19 cellular contexts compared by ENCODE assay signal in genomic region chr17:78101542-78101941, GRCh38. TPM values are rescaled to one million over a fixed set of nuclear protein-coding genes. Genes with fewer than 3 reads are reported as not detected.
DNase-seq lines count a peak whose midpoint lies in the region; ATAC-seq and TF ChIP-seq lines count a peak whose summit lies in the region.
"Had no signal": no experiment of that assay in that cellular context is flagged by ENCODE, and none has a peak within 500 bp of the region (broad histone marks: within the 10 kb centered on the region; RNA-seq: fewer than 3 reads in every experiment).

No MANE protein-coding gene starts in this region.

- H3K36me3 ChIP-seq in CD8-positive, alpha-beta T cell (ENCODE audit: insufficient read depth, low read length) = peaks cover 79% of the 10 kb centered on the region
- H3K36me3 ChIP-seq in CD8-positive, alpha-beta memory T cell (ENCODE audit: insufficient read depth, low read length) = peaks cover 59% of the 10 kb centered on the region

- CTCF ChIA-PET in CD8-positive, alpha-beta T cell (lab: Charles Lee) = no interaction called here
- CTCF ChIA-PET in CD8-positive, alpha-beta memory T cell (lab: Charles Lee) = no interaction called here

- TF ChIP-seq CTCF in CD8-positive, alpha-beta T cell (IDR thresholded peaks at IDR 0.05) = no peak
- TF ChIP-seq CTCF in neural crest cell (conservative IDR thresholded peaks at IDR 0.05) = no peak

- H3K4me3 Mint-ChIP-seq in T-helper 2 cell treated with Interferon-gamma antibody and Interleukin-4, amounts not matched to agents 5 μg/mL and 100 μg/mL, for 36 hours = no peak overlapping the region
- H3K4me3 Mint-ChIP-seq in CD8-positive, alpha-beta T cell = no peak overlapping the region
- no peak overlapping the region for H3K4me3 Mint-ChIP-seq in neural crest cell
- no peak overlapping the region for H3K4me3 Mint-ChIP-seq in CD8-positive, alpha-beta memory T cell

- no peaks in the 10 kb centered on the region for H3K4me1 ChIP-seq in CD8-positive, alpha-beta T cell (ENCODE audit: insufficient read depth, low read length)
- no peaks in the 10 kb centered on the region for H3K4me1 ChIP-seq in CD8-positive, alpha-beta memory T cell (ENCODE audit: insufficient read depth, low read length)

- no peaks in the 10 kb centered on the region for H3K4me1 Mint-ChIP-seq in T-helper 2 cell treated with Interferon-gamma antibody and Interleukin-4, amounts not matched to agents 5 μg/mL and 100 μg/mL, for 36 hours (ENCODE audit: low read depth)
- no peaks in the 10 kb centered on the region for H3K4me1 Mint-ChIP-seq in CD8-positive, alpha-beta T cell (ENCODE audit: low read depth)
- H3K4me1 Mint-ChIP-seq in neural crest cell = no peaks in the 10 kb centered on the region
- no peaks in the 10 kb centered on the region for H3K4me1 Mint-ChIP-seq in CD8-positive, alpha-beta memory T cell

- POLR2A ChIA-PET in CD8-positive, alpha-beta T cell (lab: Charles Lee) = no interaction called here
- POLR2A ChIA-PET in CD8-positive, alpha-beta memory T cell (lab: Charles Lee) = no interaction called here

- H3K27ac Mint-ChIP-seq in T-helper 2 cell treated with Interferon-gamma antibody and Interleukin-4, amounts not matched to agents 5 μg/mL and 100 μg/mL, for 36 hours = peak overlapping the region; percentile 41
- peak overlapping the region; percentile 32 for H3K27ac Mint-ChIP-seq in CD8-positive, alpha-beta T cell
- peak overlapping the region; percentile 29 for H3K27ac Mint-ChIP-seq in neural crest cell (ENCODE audit: unreplicated experiment)
- peak overlapping the region in 4 of 8 donors; percentile 20 to 90 (median 64) for H3K27ac Mint-ChIP-seq in CD8-positive, alpha-beta memory T cell

- H3K4me3 ChIP-seq in CD8-positive, alpha-beta T cell (ENCODE audit: low read depth, low read length) = no peak overlapping the region
- H3K4me3 ChIP-seq in CD8-positive, alpha-beta memory T cell (ENCODE audit: low read length) = no peak overlapping the region

- no peak overlapping the region for H3K27ac ChIP-seq in CD8-positive, alpha-beta T cell (ENCODE audit: low read depth, low read length)
- peak overlapping the region; percentile 23 for H3K27ac ChIP-seq in cingulate gyrus (ENCODE audit: low read depth, low read length)
- no peak overlapping the region for H3K27ac ChIP-seq in CD8-positive, alpha-beta memory T cell (ENCODE audit: low read depth, low read length)
- H3K27ac ChIP-seq: KMS-11 had no signal

- ATAC-seq in CD8-positive, alpha-beta T cell = no peak

- H3K27me3 ChIP-seq in CD8-positive, alpha-beta T cell (ENCODE audit: insufficient read depth, low read length) = no peaks in the 10 kb centered on the region
- no peaks in the 10 kb centered on the region for H3K27me3 ChIP-seq in CD8-positive, alpha-beta memory T cell (ENCODE audit: insufficient read depth, low read length, poor library complexity, severe bottlenecking)

- no peak for DNase-seq in T-helper 2 cell treated with Interferon-gamma antibody and Interleukin-4, amounts not matched to agents 5 μg/mL and 100 μg/mL, for 36 hours (ENCODE audit: low spot score)
- DNase-seq in T-helper 2 cell (no peak), neural crest cell (ENCODE audit: low read depth, low spot score) (no peak), occipital lobe (lab: John Stamatoyannopoulos, UW) (no peak), DMS 273 (lab: John Stamatoyannopoulos, UW; ENCODE audit: unreplicated experiment) (no peak)
- DNase-seq in CD8-positive, alpha-beta T cell = no peak
- DNase-seq in CD8-positive, alpha-beta memory T cell = no peak
- DNase-seq: 8988T, NCI-H1417, NCI-H187 treated with DMSO at 0.1 percent for 48 hours, NCI-H2227 treated with DMSO at 0.1 percent for 48 hours, NCI-H524, NCI-H82, SHP77 treated with DMSO at 0.1 percent for 48 hours had no signal

- no peaks in the 10 kb centered on the region for H3K9me3 Mint-ChIP-seq in T-helper 2 cell treated with Interferon-gamma antibody and Interleukin-4, amounts not matched to agents 5 μg/mL and 100 μg/mL, for 36 hours
- no peaks in the 10 kb centered on the region for H3K9me3 Mint-ChIP-seq in CD8-positive, alpha-beta T cell
- peaks cover 4% of the 10 kb centered on the region for H3K9me3 Mint-ChIP-seq in neural crest cell
- H3K9me3 Mint-ChIP-seq in CD8-positive, alpha-beta memory T cell = no peaks in the 10 kb centered on the region

- no peaks in the 10 kb centered on the region for H3K9me3 ChIP-seq in CD8-positive, alpha-beta T cell (ENCODE audit: low read length)
- H3K9me3 ChIP-seq in CD8-positive, alpha-beta memory T cell (ENCODE audit: low read length) = no peaks in the 10 kb centered on the region

- no peaks in the 10 kb centered on the region for H3K27me3 Mint-ChIP-seq in T-helper 2 cell treated with Interferon-gamma antibody and Interleukin-4, amounts not matched to agents 5 μg/mL and 100 μg/mL, for 36 hours (ENCODE audit: low read depth)
- no peaks in the 10 kb centered on the region for H3K27me3 Mint-ChIP-seq in CD8-positive, alpha-beta T cell (ENCODE audit: low read depth)
- no peaks in the 10 kb centered on the region for H3K27me3 Mint-ChIP-seq in neural crest cell (ENCODE audit: low read depth)
- no peaks in the 10 kb centered on the region for H3K27me3 Mint-ChIP-seq in CD8-positive, alpha-beta memory T cell

- intact Hi-C loops in CD8-positive, alpha-beta T cell (cut with DNase I, micrococcal nuclease) = no loop called here

- peaks cover 46% of the 10 kb centered on the region for H3K36me3 Mint-ChIP-seq in T-helper 2 cell treated with Interferon-gamma antibody and Interleukin-4, amounts not matched to agents 5 μg/mL and 100 μg/mL, for 36 hours (ENCODE audit: low read depth)
- H3K36me3 Mint-ChIP-seq in CD8-positive, alpha-beta T cell = peaks cover 79% of the 10 kb centered on the region
- H3K36me3 Mint-ChIP-seq in neural crest cell (ENCODE audit: low read depth) = peaks cover 36% of the 10 kb centered on the region
- peaks cover 14 to 84% (median 15%) of the 10 kb centered on the region in 3 donors for H3K36me3 Mint-ChIP-seq in CD8-positive, alpha-beta memory T cell

RNA-seq across cellular contexts. Expression of gene TMC6, which starts 27.0 kb away (rescaled TPM):
- total RNA-seq in CD8-positive, alpha-beta T cell = 100 to 1,000 TPM; 518 to 535 TPM
- total RNA-seq in neural crest cell (85.0 and 86.0 TPM in 2 replicates), occipital lobe (2.3 TPM)
- 100 to 1,000 TPM; 150 TPM for total RNA-seq in CD8-positive, alpha-beta memory T cell
- polyA plus RNA-seq in CD8-positive, alpha-beta memory T cell = 296 TPM
- total RNA-seq: RPMI7951 had no signal

RNA-seq across cellular contexts. Expression of gene TMC8, which starts 29.0 kb away (rescaled TPM):
- total RNA-seq in CD8-positive, alpha-beta T cell = 100 to 1,000 TPM; 312 to 315 TPM
- total RNA-seq in neural crest cell (0.71 and 0.79 TPM in 2 replicates), occipital lobe (0.94 TPM)
- total RNA-seq in CD8-positive, alpha-beta memory T cell = 100 to 1,000 TPM; 117 to 126 TPM
- 139 TPM for polyA plus RNA-seq in CD8-positive, alpha-beta memory T cell
- total RNA-seq: RPMI7951 had no signal
- polyA plus RNA-seq: AG04450 had no signal

RNA-seq across cellular contexts. Expression of gene C17orf99, which starts 44.6 kb away (rescaled TPM):
- total RNA-seq in CD8-positive, alpha-beta T cell = not detected
- total RNA-seq in neural crest cell (not detected in 2 replicates), occipital lobe (not detected)
- not detected for total RNA-seq in CD8-positive, alpha-beta memory T cell
- polyA plus RNA-seq in CD8-positive, alpha-beta memory T cell = not detected
- total RNA-seq: H1, RPMI7951 had no signal
- polyA plus RNA-seq: AG04450, H1 had no signal

Comparison
In these comparisons a context has a peak if more than half of its experiments do, and no peak if none do; other contexts are left out.
1. RNA of gene TMC6, which starts 27.0 kb away (total RNA-seq): 518 to 535 TPM in CD8-positive, alpha-beta T cell, 150 TPM in CD8-positive, alpha-beta memory T cell and 85.0 to 86.0 TPM in neural crest cell; 2.3 TPM in occipital lobe (single experiment); every median in the first group is over 10 times any median in the second.
2. RNA of gene TMC8, which starts 29.0 kb away (total RNA-seq): 312 to 315 TPM in CD8-positive, alpha-beta T cell and 117 to 126 TPM in CD8-positive, alpha-beta memory T cell; 0.94 TPM in occipital lobe (single experiment) and 0.71 to 0.79 TPM in neural crest cell; every median in the first group is over 10 times any median in the second.